ENCODE assay signal across 9 cellular contexts in the genomic region with DNA sequence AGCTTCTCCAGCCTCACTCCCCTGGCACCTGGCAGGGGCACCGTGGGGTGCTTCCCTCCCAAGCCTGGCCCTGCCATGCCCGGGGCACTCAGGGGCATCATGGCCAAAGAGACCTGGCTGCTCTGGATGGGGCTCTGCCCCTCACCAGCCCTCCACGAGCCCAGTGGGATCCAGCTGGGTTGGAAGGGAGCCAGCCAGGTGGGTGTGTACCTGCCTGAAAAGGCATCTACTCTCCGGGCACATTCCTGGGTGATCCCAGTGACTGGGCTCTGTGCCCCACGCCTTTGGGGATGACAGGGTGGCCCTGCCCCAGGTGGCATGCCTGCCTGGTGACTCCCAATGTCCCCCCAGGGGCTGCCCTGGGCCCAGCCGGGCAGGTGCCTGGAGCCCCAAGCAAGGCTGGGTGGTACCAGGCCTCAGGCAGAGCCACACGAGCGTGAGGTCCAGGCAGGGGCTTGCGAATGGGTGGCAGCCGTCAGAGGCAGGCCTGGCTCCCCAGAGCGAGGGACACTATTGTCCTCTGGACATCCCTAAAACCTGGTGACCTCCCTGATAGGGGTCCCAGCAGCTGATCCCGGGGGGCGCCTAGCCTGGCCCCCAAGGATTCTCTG. TPM values are rescaled to one million over a fixed set of nuclear protein-coding genes. Genes with fewer than 3 reads are reported as not detected.
DNase-seq lines count a peak whose midpoint lies in the region; ATAC-seq, FAIRE-seq and TF ChIP-seq lines count a peak whose summit lies in the region.
"Had no signal": no experiment of that assay in that cellular context is flagged by ENCODE, and none has a peak within 500 bp of the region (broad histone marks: within the 10 kb centered on the region; RNA-seq: fewer than 3 reads in every experiment).

No MANE protein-coding gene starts in this region.

- peak overlapping the region; percentile 61 for H3K27ac ChIP-seq in right cardiac atrium (ENCODE audit: low read length)

- peak in 1 of 2 donors; percentile 1 for ATAC-seq in right cardiac atrium
- ATAC-seq in stimulated activated naive CD8-positive, alpha-beta T cell treated with anti-CD3 and anti-CD28 coated beads, Interleukin-15, amount 100 ng/mL, for 72 hours: peak; percentile 18
- no peak for ATAC-seq in GM19035 (IDR thresholded peaks at IDR 0.05; ENCODE audit: unreplicated experiment)

- 12% methylated on average over 13 of the region's 13 CpGs for WGBS in right cardiac atrium

- no peak for TF ChIP-seq CTCF in WI38 (IDR thresholded peaks at IDR 0.05; ENCODE audit: low read depth, low read length)

- peak overlapping the region; percentile 18 to 23 for H3K4me3 Mint-ChIP-seq in stimulated activated naive CD8-positive, alpha-beta T cell treated with anti-CD3 and anti-CD28 coated beads, Interleukin-15, amount 100 ng/mL, for 72 hours

- H3K27me3 Mint-ChIP-seq in stimulated activated naive CD8-positive, alpha-beta T cell treated with anti-CD3 and anti-CD28 coated beads, Interleukin-15, amount 100 ng/mL, for 72 hours: no peaks in the 10 kb centered on the region
- H3K27me3 Mint-ChIP-seq: CD4-positive, CD25-positive, alpha-beta regulatory T cell had no signal

- FAIRE-seq in H54 (lab: Jason Lieb, UNC): no peak

- intact Hi-C loops in right cardiac atrium (cut with DNase I): no loop called here

- H3K4me3 ChIP-seq in WI38 (ENCODE audit: low read depth, low read length) (peak overlapping the region; percentile 96), right cardiac atrium (ENCODE audit: low read length) (peak overlapping the region; percentile 77)

- H3K4me1 ChIP-seq in right cardiac atrium (ENCODE audit: control insufficient read depth, insufficient read depth, low read length): peaks cover 9% of the 10 kb centered on the region

- H3K9me3 ChIP-seq in right cardiac atrium (ENCODE audit: control insufficient read depth, low read length): no peaks in the 10 kb centered on the region

- no peak overlapping the region for H3K27ac Mint-ChIP-seq in stimulated activated naive CD8-positive, alpha-beta T cell treated with anti-CD3 and anti-CD28 coated beads, Interleukin-15, amount 100 ng/mL, for 72 hours

- DNase-seq in NCI-H146 (lab: John Stamatoyannopoulos, UW): peak; percentile 49
- DNase-seq in NCI-H146 treated with DMSO at 0.1 percent for 48 hours (lab: John Stamatoyannopoulos, UW; ENCODE audit: unreplicated experiment): no peak
- peak; percentile 44 to 79 (median 74) for DNase-seq in right cardiac atrium
- no peak for DNase-seq in stimulated activated naive CD8-positive, alpha-beta T cell treated with anti-CD3 and anti-CD28 coated beads, Interleukin-15, amount 100 ng/mL, for 72 hours
- no peak for DNase-seq in NCI-H2081 treated with DMSO at 0.1 percent for 48 hours (lab: John Stamatoyannopoulos, UW)
- no peak for DNase-seq in H54 (ENCODE audit: insufficient read length, low spot score)

- H3K4me1 Mint-ChIP-seq in stimulated activated naive CD8-positive, alpha-beta T cell treated with anti-CD3 and anti-CD28 coated beads, Interleukin-15, amount 100 ng/mL, for 72 hours: peaks cover 13% of the 10 kb centered on the region

- TF ChIP-seq POLR2A in H54 (IDR thresholded peaks at IDR 0.05; ENCODE audit: low read depth, low read length): no peak

- H3K27me3 ChIP-seq in right cardiac atrium (ENCODE audit: control insufficient read depth, insufficient read depth): no peaks in the 10 kb centered on the region

- H3K9me3 Mint-ChIP-seq in stimulated activated naive CD8-positive, alpha-beta T cell treated with anti-CD3 and anti-CD28 coated beads, Interleukin-15, amount 100 ng/mL, for 72 hours: no peaks in the 10 kb centered on the region
- H3K9me3 Mint-ChIP-seq: CD4-positive, CD25-positive, alpha-beta regulatory T cell had no signal

RNA-seq across cellular contexts. Expression of gene GPSM1, which starts 0.8 kb away (rescaled TPM):
- total RNA-seq in right cardiac atrium: 10 to 100 TPM; 46.3 to 90.6 (median 71.6) TPM
- 73.3 TPM for polyA plus RNA-seq in right cardiac atrium

RNA-seq across cellular contexts. Expression of gene CCDC187, which starts 24.2 kb away (rescaled TPM):
- total RNA-seq in right cardiac atrium: not detected
- polyA plus RNA-seq in right cardiac atrium: not detected
- total RNA-seq: CD4-positive, CD25-positive, alpha-beta regulatory T cell had no signal
- polyA plus RNA-seq: CD4-positive, CD25-positive, alpha-beta regulatory T cell had no signal

RNA-seq across cellular contexts. Expression of gene DNLZ, which starts 35.4 kb away (rescaled TPM):
- 10 to 100 TPM; 15.2 to 24.9 (median 22.2) TPM for total RNA-seq in right cardiac atrium
- polyA plus RNA-seq in right cardiac atrium: 17.1 TPM

RNA-seq across cellular contexts. Expression of gene CARD9, which starts 45.4 kb away (rescaled TPM):
- total RNA-seq in right cardiac atrium: 1 to 10 TPM in 2 of 4 donors, under 1 TPM in 2; 0.76 to 2.1 (median 1.0) TPM
- polyA plus RNA-seq in right cardiac atrium: 0.68 TPM

Comparison
In these comparisons a context has a peak if more than half of its experiments do, and no peak if none do; other contexts are left out.
1. DNase-seq: peak in NCI-H146 (single experiment) and right cardiac atrium (3 of 3); none in NCI-H146 treated with DMSO at 0.1 percent for 48 hours (single experiment), stimulated activated naive CD8-positive, alpha-beta T cell treated with anti-CD3 and anti-CD28 coated beads, Interleukin-15, amount 100 ng/mL, for 72 hours (0 of 2), NCI-H2081 treated with DMSO at 0.1 percent for 48 hours (single experiment) and H54 (single experiment).